ENCODE assay signal across 9 cellular contexts in the genomic region with DNA sequence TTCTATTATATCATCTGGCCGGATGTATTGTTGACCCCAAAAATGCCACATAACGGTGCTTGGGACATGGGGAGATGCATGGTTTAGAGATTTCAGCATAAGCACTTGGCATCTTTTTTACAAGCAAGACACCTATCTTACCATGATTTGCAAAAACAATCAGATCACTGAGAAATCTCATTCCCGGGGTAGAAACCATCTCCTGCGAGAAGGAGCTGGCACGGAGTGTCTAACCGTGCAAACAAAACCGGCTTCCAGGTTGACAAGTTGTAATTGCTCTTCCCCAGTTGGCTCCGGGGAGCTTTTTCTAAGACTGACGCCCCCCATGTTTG. TPM values are rescaled to one million over a fixed set of nuclear protein-coding genes. Genes with fewer than 3 reads are reported as not detected.
DNase-seq lines count a peak whose midpoint lies in the region; ATAC-seq and TF ChIP-seq lines count a peak whose summit lies in the region.
"Had no signal": no experiment of that assay in that cellular context is flagged by ENCODE, and none has a peak within 500 bp of the region (broad histone marks: within the 10 kb centered on the region; RNA-seq: fewer than 3 reads in every experiment).

No MANE protein-coding gene starts in this region.

- no peak for DNase-seq in T-helper 1 cell
- no peak for DNase-seq in RWPE2 (ENCODE audit: low spot score)
- no peak for DNase-seq in fibroblast of villous mesenchyme (ENCODE audit: low read depth)
- DNase-seq in spleen, result no peak
- no peak for DNase-seq in aorta
- no peak for DNase-seq in NCI-H146 (lab: John Stamatoyannopoulos, UW)
- DNase-seq: hippocampal formation had no signal

- ATAC-seq in RWPE2 (ENCODE audit: low read depth) (no peak), aorta (ENCODE audit: low FRiP score) (no peak), HG03432 (IDR thresholded peaks at IDR 0.05; ENCODE audit: unreplicated experiment) (no peak)

- H3K4me3 Mint-ChIP-seq in T-helper 1 cell treated with Interleukin-12 subunit alpha and Interleukin-12 subunit beta and Interleukin-4 antibody, amounts not matched to agents 30 μg/mL and 1 μg/mL, for 36 hours, result peak overlapping the region; percentile 92

- H3K36me3 ChIP-seq in RWPE2 (ENCODE audit: low read depth) (no peaks in the 10 kb centered on the region), spleen (no peaks in the 10 kb centered on the region), aorta (ENCODE audit: control insufficient read depth in 1 of 2, insufficient read depth in 2 of 2, low read length in 1 of 2) (no peaks in the 10 kb centered on the region)

- TF ChIP-seq CTCF in RWPE2 (IDR thresholded peaks at IDR 0.05; ENCODE audit: poor library complexity, severe bottlenecking) (no peak), fibroblast of villous mesenchyme (IDR thresholded peaks at IDR 0.05; ENCODE audit: insufficient read depth, low read depth, low read length) (no peak), spleen (IDR thresholded peaks at IDR 0.05 in 8 of 11, conservative IDR thresholded peaks at IDR 0.05 in 3 of 11) (no peak)

- peaks cover 41% of the 10 kb centered on the region for H3K27me3 ChIP-seq in RWPE2 (ENCODE audit: insufficient read depth, poor library complexity, severe bottlenecking)
- peaks cover 0 to 24% (median 0%) of the 10 kb centered on the region in 7 donors for H3K27me3 ChIP-seq in spleen (replicated peaks in 1 of 7)
- no peaks in the 10 kb centered on the region for H3K27me3 ChIP-seq in aorta (ENCODE audit: control insufficient read depth in 1 of 2, insufficient read depth in 2 of 2, low read length in 1 of 2)

- intact Hi-C loops in spleen (cut with DNase I; ENCODE audit: low total_unique reads), result loop anchor here (10.0 kb wide), 1 partner anchor 55 kb away; no protein-coding TSS in a partner anchor
- intact Hi-C loops in aorta (cut with DNase I), result loop anchor here in 1 of 2 donors (10.0 kb wide), 1 partner anchor 105 kb away; no protein-coding TSS in a partner anchor

- H3K4me1 Mint-ChIP-seq in T-helper 1 cell treated with Interleukin-12 subunit alpha and Interleukin-12 subunit beta and Interleukin-4 antibody, amounts not matched to agents 30 μg/mL and 1 μg/mL, for 36 hours (ENCODE audit: low read depth), result peaks cover 38% of the 10 kb centered on the region

- H3K27me3 Mint-ChIP-seq in T-helper 1 cell treated with Interleukin-12 subunit alpha and Interleukin-12 subunit beta and Interleukin-4 antibody, amounts not matched to agents 30 μg/mL and 1 μg/mL, for 36 hours (ENCODE audit: low read depth), result peaks cover 8% of the 10 kb centered on the region

- TF ChIP-seq POLR2A in spleen (IDR thresholded peaks at IDR 0.05), result no peak

- 5 to 13% (median 11%) methylated on average over 9 of the region's 9 CpGs for WGBS in spleen, 5 donors
- 31 to 36% methylated on average over 9 of the region's 9 CpGs for WGBS in aorta, 2 donors

- H3K27ac ChIP-seq in RWPE2 (ENCODE audit: poor library complexity, severe bottlenecking) (no peak overlapping the region), spleen (peak overlapping the region; percentile 96 to 100 (median 98)), aorta (ENCODE audit: low read depth in 1 of 2, low read length in 2 of 2) (no peak overlapping the region)

- no peaks in the 10 kb centered on the region for H3K9me3 ChIP-seq in RWPE2 (ENCODE audit: severe bottlenecking)
- no peaks in the 10 kb centered on the region for H3K9me3 ChIP-seq in spleen
- H3K9me3 ChIP-seq in aorta (ENCODE audit: control insufficient read depth, low read length), result no peaks in the 10 kb centered on the region

- no peaks in the 10 kb centered on the region for H3K9me3 Mint-ChIP-seq in T-helper 1 cell treated with Interleukin-12 subunit alpha and Interleukin-12 subunit beta and Interleukin-4 antibody, amounts not matched to agents 30 μg/mL and 1 μg/mL, for 36 hours

- H3K4me3 ChIP-seq in RWPE2 (ENCODE audit: severe bottlenecking) (peak overlapping the region; percentile 55), fibroblast of villous mesenchyme (ENCODE audit: low read depth, low read length) (peak overlapping the region; percentile 49), spleen (peak overlapping the region; percentile 60 to 94 (median 73)), aorta (ENCODE audit: low read length in 2 of 2) (no peak overlapping the region)

- H3K4me1 ChIP-seq in RWPE2 (ENCODE audit: insufficient read depth, poor library complexity, severe bottlenecking) (no peaks in the 10 kb centered on the region), spleen (peaks cover 12 to 70% (median 45%) of the 10 kb centered on the region in 6 donors), aorta (ENCODE audit: control insufficient read depth in 1 of 2, insufficient read depth in 2 of 2, low read length in 2 of 2) (no peaks in the 10 kb centered on the region)

- H3K36me3 Mint-ChIP-seq in T-helper 1 cell treated with Interleukin-12 subunit alpha and Interleukin-12 subunit beta and Interleukin-4 antibody, amounts not matched to agents 30 μg/mL and 1 μg/mL, for 36 hours (ENCODE audit: low read depth), result peaks cover 5% of the 10 kb centered on the region

- H3K27ac Mint-ChIP-seq in T-helper 1 cell treated with Interleukin-12 subunit alpha and Interleukin-12 subunit beta and Interleukin-4 antibody, amounts not matched to agents 30 μg/mL and 1 μg/mL, for 36 hours, result peak overlapping the region; percentile 92

RNA-seq across cellular contexts. Expression of gene SLC16A6, which starts 1.0 kb away (rescaled TPM):
- total RNA-seq in fibroblast of villous mesenchyme (1.6 and 2.2 TPM in 2 replicates), spleen (1 to 10 TPM; 4.4 to 8.7 (median 7.1) TPM), aorta (1 to 10 TPM in 1 of 2 donors, under 1 TPM in 1; 0.51 to 5.4 TPM)
- polyA plus RNA-seq in spleen (1 to 10 TPM; 1.5 to 2.1 (median 1.8) TPM), aorta (under 1 TPM in 1 of 2 donors, not detected in 1; 0.38 TPM)

RNA-seq across cellular contexts. Expression of gene ARSG, which starts 1.4 kb away (rescaled TPM):
- total RNA-seq in fibroblast of villous mesenchyme (4.5 and 5.6 TPM in 2 replicates), spleen (10 to 100 TPM; 10.4 to 24.3 (median 18.7) TPM), aorta (1 to 10 TPM; 3.8 to 5.4 TPM)
- polyA plus RNA-seq in spleen (1 to 10 TPM; 1.5 to 2.3 (median 2.1) TPM), aorta (1 to 10 TPM in 1 of 2 donors, under 1 TPM in 1; 0.88 to 7.1 TPM)

RNA-seq across cellular contexts. Expression of gene AMZ2, which starts 42.1 kb away (rescaled TPM):
- total RNA-seq in fibroblast of villous mesenchyme, result 77.6 and 98.0 TPM in 2 replicates
- 10 to 100 TPM; 40.4 to 55.0 (median 49.2) TPM for total RNA-seq in spleen
- polyA plus RNA-seq in spleen, result 10 to 100 TPM; 60.1 to 75.1 (median 64.4) TPM
- 10 to 100 TPM; 32.4 to 47.9 TPM for total RNA-seq in aorta
- 10 to 100 TPM; 51.5 to 75.3 TPM for polyA plus RNA-seq in aorta

Comparison
In these comparisons a context has a peak if more than half of its experiments do, and no peak if none do; other contexts are left out.
1. H3K27ac ChIP-seq: peak in spleen (8 of 8); none in RWPE2 (single experiment) and aorta (0 of 2).
2. H3K4me3 ChIP-seq: peak in RWPE2 (single experiment), fibroblast of villous mesenchyme (single experiment) and spleen (8 of 8); none in aorta (0 of 2).